1 cellular context compared by ENCODE assay signal in the genomic region with DNA sequence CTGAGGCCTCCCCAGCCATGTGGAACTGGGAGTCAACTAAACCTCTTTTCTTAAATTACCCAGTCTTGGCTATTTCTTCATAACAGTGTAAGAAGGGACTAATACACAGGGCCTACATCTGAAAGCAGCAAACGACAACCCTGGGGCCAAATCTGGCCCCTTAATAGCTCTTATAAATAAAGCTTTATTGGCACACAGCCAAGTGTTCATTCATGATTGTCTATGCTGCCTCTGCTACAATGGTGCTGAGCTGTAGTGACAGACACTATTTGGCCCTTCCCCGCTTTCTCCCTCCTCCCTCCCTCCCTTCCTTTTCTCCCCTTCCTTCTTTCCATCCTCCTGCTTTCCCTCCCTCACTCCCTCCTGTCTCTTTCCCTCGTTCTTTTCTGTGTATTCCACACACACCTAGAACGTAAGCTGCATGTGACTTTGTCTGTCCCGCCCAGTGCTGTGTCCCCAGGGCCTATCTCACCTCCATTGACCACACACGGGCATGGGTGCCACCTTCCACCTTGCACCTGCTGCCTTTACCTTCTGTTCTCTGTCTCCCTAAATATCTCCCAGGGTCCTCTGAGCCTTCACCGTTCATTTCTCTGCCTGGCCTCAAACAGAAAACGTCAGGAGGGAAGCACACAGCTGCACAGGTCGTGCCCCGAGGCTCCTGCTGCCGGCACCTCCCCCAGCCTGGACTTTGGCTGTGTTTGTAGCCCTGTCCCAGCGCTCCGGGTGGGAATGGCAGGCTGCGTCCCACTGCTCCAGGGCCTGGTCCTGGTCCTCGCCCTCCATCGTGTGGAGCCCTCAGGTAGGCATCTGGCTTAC.
TF ChIP-seq lines count a peak whose summit lies in the region.

A gene with protein sequence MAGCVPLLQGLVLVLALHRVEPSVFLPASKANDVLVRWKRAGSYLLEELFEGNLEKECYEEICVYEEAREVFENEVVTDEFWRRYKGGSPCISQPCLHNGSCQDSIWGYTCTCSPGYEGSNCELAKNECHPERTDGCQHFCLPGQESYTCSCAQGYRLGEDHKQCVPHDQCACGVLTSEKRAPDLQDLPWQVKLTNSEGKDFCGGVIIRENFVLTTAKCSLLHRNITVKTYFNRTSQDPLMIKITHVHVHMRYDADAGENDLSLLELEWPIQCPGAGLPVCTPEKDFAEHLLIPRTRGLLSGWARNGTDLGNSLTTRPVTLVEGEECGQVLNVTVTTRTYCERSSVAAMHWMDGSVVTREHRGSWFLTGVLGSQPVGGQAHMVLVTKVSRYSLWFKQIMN (plus strand): TSS at position 720 of the 819 bp plus-strand sequence. CDS start 13 bp downstream, at position 733.

TF ChIP-seq in HEK293, 187 proteins besides CTCF, POLR2A, EP300 and RAD21 (continued from another document and continues in another):
- TF ChIP-seq, protein P1, sequence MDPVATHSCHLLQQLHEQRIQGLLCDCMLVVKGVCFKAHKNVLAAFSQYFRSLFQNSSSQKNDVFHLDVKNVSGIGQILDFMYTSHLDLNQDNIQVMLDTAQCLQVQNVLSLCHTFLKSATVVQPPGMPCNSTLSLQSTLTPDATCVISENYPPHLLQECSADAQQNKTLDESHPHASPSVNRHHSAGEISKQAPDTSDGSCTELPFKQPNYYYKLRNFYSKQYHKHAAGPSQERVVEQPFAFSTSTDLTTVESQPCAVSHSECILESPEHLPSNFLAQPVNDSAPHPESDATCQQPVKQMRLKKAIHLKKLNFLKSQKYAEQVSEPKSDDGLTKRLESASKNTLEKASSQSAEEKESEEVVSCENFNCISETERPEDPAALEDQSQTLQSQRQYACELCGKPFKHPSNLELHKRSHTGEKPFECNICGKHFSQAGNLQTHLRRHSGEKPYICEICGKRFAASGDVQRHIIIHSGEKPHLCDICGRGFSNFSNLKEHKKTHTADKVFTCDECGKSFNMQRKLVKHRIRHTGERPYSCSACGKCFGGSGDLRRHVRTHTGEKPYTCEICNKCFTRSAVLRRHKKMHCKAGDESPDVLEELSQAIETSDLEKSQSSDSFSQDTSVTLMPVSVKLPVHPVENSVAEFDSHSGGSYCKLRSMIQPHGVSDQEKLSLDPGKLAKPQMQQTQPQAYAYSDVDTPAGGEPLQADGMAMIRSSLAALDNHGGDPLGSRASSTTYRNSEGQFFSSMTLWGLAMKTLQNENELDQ (tag by site-specific recombination; IDR thresholded peaks at IDR 0.05; ENCODE audit: low read depth): no peak
- TF ChIP-seq ZNF558 (tag by site-specific recombination; IDR thresholded peaks at IDR 0.05): no peak
- no peak for TF ChIP-seq ZNF600 (tag by site-specific recombination; IDR thresholded peaks at IDR 0.05)
- no peak for TF ChIP-seq ZNF292 (tag by site-specific recombination; IDR thresholded peaks at IDR 0.05; ENCODE audit: borderline replicate concordance, low read depth)
- TF ChIP-seq ZNF211 (tag by site-specific recombination; IDR thresholded peaks at IDR 0.05; ENCODE audit: low read depth): no peak
- TF ChIP-seq, protein P2, sequence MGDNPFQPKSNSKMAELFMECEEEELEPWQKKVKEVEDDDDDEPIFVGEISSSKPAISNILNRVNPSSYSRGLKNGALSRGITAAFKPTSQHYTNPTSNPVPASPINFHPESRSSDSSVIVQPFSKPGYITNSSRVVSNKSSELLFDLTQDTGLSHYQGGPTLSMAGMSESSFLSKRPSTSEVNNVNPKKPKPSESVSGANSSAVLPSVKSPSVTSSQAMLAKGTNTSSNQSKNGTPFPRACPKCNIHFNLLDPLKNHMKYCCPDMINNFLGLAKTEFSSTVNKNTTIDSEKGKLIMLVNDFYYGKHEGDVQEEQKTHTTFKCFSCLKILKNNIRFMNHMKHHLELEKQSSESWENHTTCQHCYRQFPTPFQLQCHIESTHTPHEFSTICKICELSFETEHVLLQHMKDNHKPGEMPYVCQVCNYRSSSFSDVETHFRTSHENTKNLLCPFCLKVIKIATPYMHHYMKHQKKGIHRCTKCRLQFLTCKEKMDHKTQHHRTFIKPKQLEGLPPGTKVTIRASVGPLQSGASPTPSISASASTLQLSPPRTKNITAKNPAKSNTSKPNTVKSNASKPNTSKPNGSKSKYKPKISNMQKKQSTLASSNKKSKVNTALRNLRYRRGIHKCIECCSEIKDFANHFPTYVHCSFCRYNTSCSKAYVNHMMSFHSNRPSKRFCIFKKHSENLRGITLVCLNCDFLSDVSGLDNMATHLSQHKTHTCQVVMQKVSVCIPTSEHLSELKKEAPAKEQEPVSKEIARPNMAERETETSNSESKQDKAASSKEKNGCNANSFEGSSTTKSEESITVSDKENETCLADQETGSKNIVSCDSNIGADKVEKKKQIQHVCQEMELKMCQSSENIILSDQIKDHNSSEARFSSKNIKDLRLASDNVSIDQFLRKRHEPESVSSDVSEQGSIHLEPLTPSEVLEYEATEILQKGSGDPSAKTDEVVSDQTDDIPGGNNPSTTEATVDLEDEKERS (tag by site-specific recombination; IDR thresholded peaks at IDR 0.05): no peak
- TF ChIP-seq ZNF677 (tag by site-specific recombination; IDR thresholded peaks at IDR 0.05): peak; percentile 44; the same call in 1 of the 2 replicates
- no peak for TF ChIP-seq ZNF585B (tag by site-specific recombination; IDR thresholded peaks at IDR 0.05)
- TF ChIP-seq ZNF670 (tag by site-specific recombination; IDR thresholded peaks at IDR 0.05; ENCODE audit: low read depth): 0 out of 2 replicates have a peak, but pooled peaks have one; percentile 44
- TF ChIP-seq, protein P3, sequence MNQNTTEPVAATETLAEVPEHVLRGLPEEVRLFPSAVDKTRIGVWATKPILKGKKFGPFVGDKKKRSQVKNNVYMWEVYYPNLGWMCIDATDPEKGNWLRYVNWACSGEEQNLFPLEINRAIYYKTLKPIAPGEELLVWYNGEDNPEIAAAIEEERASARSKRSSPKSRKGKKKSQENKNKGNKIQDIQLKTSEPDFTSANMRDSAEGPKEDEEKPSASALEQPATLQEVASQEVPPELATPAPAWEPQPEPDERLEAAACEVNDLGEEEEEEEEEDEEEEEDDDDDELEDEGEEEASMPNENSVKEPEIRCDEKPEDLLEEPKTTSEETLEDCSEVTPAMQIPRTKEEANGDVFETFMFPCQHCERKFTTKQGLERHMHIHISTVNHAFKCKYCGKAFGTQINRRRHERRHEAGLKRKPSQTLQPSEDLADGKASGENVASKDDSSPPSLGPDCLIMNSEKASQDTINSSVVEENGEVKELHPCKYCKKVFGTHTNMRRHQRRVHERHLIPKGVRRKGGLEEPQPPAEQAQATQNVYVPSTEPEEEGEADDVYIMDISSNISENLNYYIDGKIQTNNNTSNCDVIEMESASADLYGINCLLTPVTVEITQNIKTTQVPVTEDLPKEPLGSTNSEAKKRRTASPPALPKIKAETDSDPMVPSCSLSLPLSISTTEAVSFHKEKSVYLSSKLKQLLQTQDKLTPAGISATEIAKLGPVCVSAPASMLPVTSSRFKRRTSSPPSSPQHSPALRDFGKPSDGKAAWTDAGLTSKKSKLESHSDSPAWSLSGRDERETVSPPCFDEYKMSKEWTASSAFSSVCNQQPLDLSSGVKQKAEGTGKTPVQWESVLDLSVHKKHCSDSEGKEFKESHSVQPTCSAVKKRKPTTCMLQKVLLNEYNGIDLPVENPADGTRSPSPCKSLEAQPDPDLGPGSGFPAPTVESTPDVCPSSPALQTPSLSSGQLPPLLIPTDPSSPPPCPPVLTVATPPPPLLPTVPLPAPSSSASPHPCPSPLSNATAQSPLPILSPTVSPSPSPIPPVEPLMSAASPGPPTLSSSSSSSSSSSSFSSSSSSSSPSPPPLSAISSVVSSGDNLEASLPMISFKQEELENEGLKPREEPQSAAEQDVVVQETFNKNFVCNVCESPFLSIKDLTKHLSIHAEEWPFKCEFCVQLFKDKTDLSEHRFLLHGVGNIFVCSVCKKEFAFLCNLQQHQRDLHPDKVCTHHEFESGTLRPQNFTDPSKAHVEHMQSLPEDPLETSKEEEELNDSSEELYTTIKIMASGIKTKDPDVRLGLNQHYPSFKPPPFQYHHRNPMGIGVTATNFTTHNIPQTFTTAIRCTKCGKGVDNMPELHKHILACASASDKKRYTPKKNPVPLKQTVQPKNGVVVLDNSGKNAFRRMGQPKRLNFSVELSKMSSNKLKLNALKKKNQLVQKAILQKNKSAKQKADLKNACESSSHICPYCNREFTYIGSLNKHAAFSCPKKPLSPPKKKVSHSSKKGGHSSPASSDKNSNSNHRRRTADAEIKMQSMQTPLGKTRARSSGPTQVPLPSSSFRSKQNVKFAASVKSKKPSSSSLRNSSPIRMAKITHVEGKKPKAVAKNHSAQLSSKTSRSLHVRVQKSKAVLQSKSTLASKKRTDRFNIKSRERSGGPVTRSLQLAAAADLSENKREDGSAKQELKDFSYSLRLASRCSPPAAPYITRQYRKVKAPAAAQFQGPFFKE (tag by site-specific recombination; IDR thresholded peaks at IDR 0.05; ENCODE audit: borderline replicate concordance): no peak
- TF ChIP-seq ZNF416 (tag by site-specific recombination; IDR thresholded peaks at IDR 0.05): no peak
- TF ChIP-seq, protein P4, sequence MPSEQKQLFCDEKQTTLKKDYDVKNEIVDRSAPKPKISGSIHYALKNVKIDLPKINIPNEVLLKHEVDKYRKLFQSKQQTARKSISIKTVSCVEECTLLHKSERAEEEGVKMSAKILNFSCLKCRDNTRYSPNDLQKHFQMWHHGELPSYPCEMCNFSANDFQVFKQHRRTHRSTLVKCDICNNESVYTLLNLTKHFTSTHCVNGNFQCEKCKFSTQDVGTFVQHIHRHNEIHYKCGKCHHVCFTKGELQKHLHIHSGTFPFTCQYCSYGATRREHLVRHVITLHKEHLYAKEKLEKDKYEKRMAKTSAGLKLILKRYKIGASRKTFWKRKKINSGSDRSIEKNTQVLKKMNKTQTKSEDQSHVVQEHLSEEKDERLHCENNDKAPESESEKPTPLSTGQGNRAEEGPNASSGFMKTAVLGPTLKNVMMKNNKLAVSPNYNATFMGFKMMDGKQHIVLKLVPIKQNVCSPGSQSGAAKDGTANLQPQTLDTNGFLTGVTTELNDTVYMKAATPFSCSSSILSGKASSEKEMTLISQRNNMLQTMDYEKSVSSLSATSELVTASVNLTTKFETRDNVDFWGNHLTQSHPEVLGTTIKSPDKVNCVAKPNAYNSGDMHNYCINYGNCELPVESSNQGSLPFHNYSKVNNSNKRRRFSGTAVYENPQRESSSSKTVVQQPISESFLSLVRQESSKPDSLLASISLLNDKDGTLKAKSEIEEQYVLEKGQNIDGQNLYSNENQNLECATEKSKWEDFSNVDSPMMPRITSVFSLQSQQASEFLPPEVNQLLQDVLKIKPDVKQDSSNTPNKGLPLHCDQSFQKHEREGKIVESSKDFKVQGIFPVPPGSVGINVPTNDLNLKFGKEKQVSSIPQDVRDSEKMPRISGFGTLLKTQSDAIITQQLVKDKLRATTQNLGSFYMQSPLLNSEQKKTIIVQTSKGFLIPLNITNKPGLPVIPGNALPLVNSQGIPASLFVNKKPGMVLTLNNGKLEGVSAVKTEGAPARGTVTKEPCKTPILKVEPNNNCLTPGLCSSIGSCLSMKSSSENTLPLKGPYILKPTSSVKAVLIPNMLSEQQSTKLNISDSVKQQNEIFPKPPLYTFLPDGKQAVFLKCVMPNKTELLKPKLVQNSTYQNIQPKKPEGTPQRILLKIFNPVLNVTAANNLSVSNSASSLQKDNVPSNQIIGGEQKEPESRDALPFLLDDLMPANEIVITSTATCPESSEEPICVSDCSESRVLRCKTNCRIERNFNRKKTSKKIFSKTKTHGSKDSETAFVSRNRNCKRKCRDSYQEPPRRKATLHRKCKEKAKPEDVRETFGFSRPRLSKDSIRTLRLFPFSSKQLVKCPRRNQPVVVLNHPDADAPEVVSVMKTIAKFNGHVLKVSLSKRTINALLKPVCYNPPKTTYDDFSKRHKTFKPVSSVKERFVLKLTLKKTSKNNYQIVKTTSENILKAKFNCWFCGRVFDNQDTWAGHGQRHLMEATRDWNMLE (tag by site-specific recombination; conservative IDR thresholded peaks at IDR 0.05; ENCODE audit: low read depth): no peak
- no peak for TF ChIP-seq ZNF202 (tag by site-specific recombination; IDR thresholded peaks at IDR 0.05; ENCODE audit: borderline replicate concordance)
- no peak for TF ChIP-seq ZNF223 (tag by site-specific recombination; IDR thresholded peaks at IDR 0.05)
- TF ChIP-seq ZNF138 (tag by site-specific recombination; IDR thresholded peaks at IDR 0.05; ENCODE audit: borderline replicate concordance): no peak
- TF ChIP-seq, protein P5, sequence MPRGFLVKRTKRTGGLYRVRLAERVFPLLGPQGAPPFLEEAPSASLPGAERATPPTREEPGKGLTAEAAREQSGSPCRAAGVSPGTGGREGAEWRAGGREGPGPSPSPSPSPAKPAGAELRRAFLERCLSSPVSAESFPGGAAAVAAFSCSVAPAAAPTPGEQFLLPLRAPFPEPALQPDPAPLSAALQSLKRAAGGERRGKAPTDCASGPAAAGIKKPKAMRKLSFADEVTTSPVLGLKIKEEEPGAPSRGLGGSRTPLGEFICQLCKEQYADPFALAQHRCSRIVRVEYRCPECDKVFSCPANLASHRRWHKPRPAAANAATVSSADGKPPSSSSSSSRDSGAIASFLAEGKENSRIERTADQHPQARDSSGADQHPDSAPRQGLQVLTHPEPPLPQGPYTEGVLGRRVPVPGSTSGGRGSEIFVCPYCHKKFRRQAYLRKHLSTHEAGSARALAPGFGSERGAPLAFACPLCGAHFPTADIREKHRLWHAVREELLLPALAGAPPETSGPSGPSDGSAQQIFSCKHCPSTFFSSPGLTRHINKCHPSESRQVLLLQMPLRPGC (tag by site-specific recombination; IDR thresholded peaks at IDR 0.05): no peak
- no peak for TF ChIP-seq HOXA7 (CRISPR knock-in tag; IDR thresholded peaks at IDR 0.05; ENCODE audit: borderline replicate concordance)
- TF ChIP-seq ZNF174 (tag by site-specific recombination; IDR thresholded peaks at IDR 0.05): no peak
- no peak for TF ChIP-seq GFI1B (tag by site-specific recombination; IDR thresholded peaks at IDR 0.05)
- no peak for TF ChIP-seq ZNF274 (IDR thresholded peaks at IDR 0.05; ENCODE audit: low read length)
- TF ChIP-seq ZNF274 (tag by site-specific recombination; IDR thresholded peaks at IDR 0.05; ENCODE audit: borderline replicate concordance): no peak
- TF ChIP-seq ZNF366 (tag by site-specific recombination; conservative IDR thresholded peaks at IDR 0.05): peak; percentile 87
- 0 out of 2 replicates have a peak, but pooled peaks have one; percentile 44 for TF ChIP-seq KLF10 (tag by site-specific recombination; IDR thresholded peaks at IDR 0.05)
- no peak for TF ChIP-seq ZEB2 (tag by site-specific recombination; IDR thresholded peaks at IDR 0.05)
- TF ChIP-seq ZNF560 (tag by site-specific recombination; IDR thresholded peaks at IDR 0.05; ENCODE audit: borderline replicate concordance): no peak
- TF ChIP-seq, protein P6, sequence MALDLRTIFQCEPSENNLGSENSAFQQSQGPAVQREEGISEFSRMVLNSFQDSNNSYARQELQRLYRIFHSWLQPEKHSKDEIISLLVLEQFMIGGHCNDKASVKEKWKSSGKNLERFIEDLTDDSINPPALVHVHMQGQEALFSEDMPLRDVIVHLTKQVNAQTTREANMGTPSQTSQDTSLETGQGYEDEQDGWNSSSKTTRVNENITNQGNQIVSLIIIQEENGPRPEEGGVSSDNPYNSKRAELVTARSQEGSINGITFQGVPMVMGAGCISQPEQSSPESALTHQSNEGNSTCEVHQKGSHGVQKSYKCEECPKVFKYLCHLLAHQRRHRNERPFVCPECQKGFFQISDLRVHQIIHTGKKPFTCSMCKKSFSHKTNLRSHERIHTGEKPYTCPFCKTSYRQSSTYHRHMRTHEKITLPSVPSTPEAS (tag by site-specific recombination; IDR thresholded peaks at IDR 0.05): no peak
- 0 out of 2 replicates have a peak, but pooled peaks have one; percentile 23 for TF ChIP-seq ZBTB17 (tag by site-specific recombination; IDR thresholded peaks at IDR 0.05)
- TF ChIP-seq HOXD13 (CRISPR knock-in tag; IDR thresholded peaks at IDR 0.05; ENCODE audit: borderline replicate concordance): no peak
